ENCODE assay signal across 8 cellular contexts in genomic region chr1:18926315-18927081, GRCh38. TPM values are rescaled to one million over a fixed set of nuclear protein-coding genes. Genes with fewer than 3 reads are reported as not detected.
DNase-seq lines count a peak whose midpoint lies in the region; ATAC-seq and TF ChIP-seq lines count a peak whose summit lies in the region.

No MANE protein-coding gene starts in this region.

- no peaks in the 10 kb centered on the region for H3K9me3 ChIP-seq in SJSA1 (replicated peaks)
- no peaks in the 10 kb centered on the region for H3K9me3 ChIP-seq in left ventricle myocardium inferior (replicated peaks)
- no peaks in the 10 kb centered on the region for H3K9me3 ChIP-seq in HAP-1

- H3K36me3 ChIP-seq in SJSA1 (peaks cover 8% of the 10 kb centered on the region), left ventricle myocardium inferior (no peaks in the 10 kb centered on the region), HAP-1 (replicated peaks) (no peaks in the 10 kb centered on the region)

- peak; percentile 94 to 97 for DNase-seq in SJSA1 (ENCODE audit: low read depth in 1 of 2, low spot score in 2 of 2)
- peak; percentile 87 for DNase-seq in activated naive CD4-positive, alpha-beta T cell treated with Interleukin-2 at 50 U/mL for 16 hours
- DNase-seq in left ventricle myocardium inferior: peak; percentile 61
- peak; percentile 59 to 81 (median 68) for DNase-seq in stimulated activated CD4-positive, alpha-beta T cell treated with anti-CD3 and anti-CD28 coated beads, Interleukin-1b, Interleukin-23, amount 100 ng/mL, for 24 hours (ENCODE audit: low read depth in 4 of 4, low spot score in 1 of 4)
- DNase-seq in NCI-H510A treated with DMSO at 0.1 percent for 48 hours (lab: John Stamatoyannopoulos, UW): no peak
- no peak for DNase-seq in HAP-1 (ENCODE audit: low spot score in 2 of 2)

- ATAC-seq in GM18517 (IDR thresholded peaks at IDR 0.05; ENCODE audit: unreplicated experiment): peak; percentile 65
- peak; percentile 51 for ATAC-seq in HG03095 (IDR thresholded peaks at IDR 0.05; ENCODE audit: unreplicated experiment)

- no peaks in the 10 kb centered on the region for H3K27me3 ChIP-seq in SJSA1 (replicated peaks)
- no peaks in the 10 kb centered on the region for H3K27me3 ChIP-seq in left ventricle myocardium inferior (ENCODE audit: low read depth)
- H3K27me3 ChIP-seq in HAP-1 (ENCODE audit: low read depth): no peaks in the 10 kb centered on the region

- H3K4me3 ChIP-seq in SJSA1 (no peak overlapping the region), left ventricle myocardium inferior (peak overlapping the region; percentile 24), HAP-1 (no peak overlapping the region)

- intact Hi-C loops in left ventricle myocardium inferior (cut with micrococcal nuclease): no loop called here

- H3K27ac ChIP-seq in SJSA1: peak overlapping the region; percentile 92
- H3K27ac ChIP-seq in left ventricle myocardium inferior (replicated peaks): peak overlapping the region; percentile 91

- peaks cover 74% of the 10 kb centered on the region for H3K4me1 ChIP-seq in SJSA1 (replicated peaks)
- peaks cover 80% of the 10 kb centered on the region for H3K4me1 ChIP-seq in left ventricle myocardium inferior
- no peaks in the 10 kb centered on the region for H3K4me1 ChIP-seq in HAP-1

- in situ Hi-C loops in HAP-1 (cut with MboI; ENCODE audit: low sequenced_read_pairs): no loop called here

- TF ChIP-seq CTCF in left ventricle myocardium inferior (IDR thresholded peaks at IDR 0.05; ENCODE audit: borderline replicate concordance): no peak

RNA-seq across cellular contexts. Expression of gene ALDH4A1, which starts 24.1 kb away (rescaled TPM):
- 5.6 and 10.8 TPM in 2 replicates for total RNA-seq in SJSA1 (2014; rRNA removed; shearing (Covaris generic))
- total RNA-seq in left ventricle myocardium inferior: 35.9 TPM

RNA-seq across cellular contexts. Expression of gene IFFO2, which starts 30.0 kb away (rescaled TPM):
- 11.4 and 15.3 TPM in 2 replicates for total RNA-seq in SJSA1 (2014; rRNA removed; shearing (Covaris generic))
- total RNA-seq in left ventricle myocardium inferior: 3.3 TPM

Comparison
In these comparisons a context has a peak if more than half of its experiments do, and no peak if none do; other contexts are left out.
1. DNase-seq: peak in SJSA1 (2 of 2), activated naive CD4-positive, alpha-beta T cell treated with Interleukin-2 at 50 U/mL for 16 hours (single experiment), left ventricle myocardium inferior (single experiment) and stimulated activated CD4-positive, alpha-beta T cell treated with anti-CD3 and anti-CD28 coated beads, Interleukin-1b, Interleukin-23, amount 100 ng/mL, for 24 hours (4 of 4); none in NCI-H510A treated with DMSO at 0.1 percent for 48 hours (single experiment) and HAP-1 (0 of 2).